8 cellular contexts compared by ENCODE assay signal in the genomic region with DNA sequence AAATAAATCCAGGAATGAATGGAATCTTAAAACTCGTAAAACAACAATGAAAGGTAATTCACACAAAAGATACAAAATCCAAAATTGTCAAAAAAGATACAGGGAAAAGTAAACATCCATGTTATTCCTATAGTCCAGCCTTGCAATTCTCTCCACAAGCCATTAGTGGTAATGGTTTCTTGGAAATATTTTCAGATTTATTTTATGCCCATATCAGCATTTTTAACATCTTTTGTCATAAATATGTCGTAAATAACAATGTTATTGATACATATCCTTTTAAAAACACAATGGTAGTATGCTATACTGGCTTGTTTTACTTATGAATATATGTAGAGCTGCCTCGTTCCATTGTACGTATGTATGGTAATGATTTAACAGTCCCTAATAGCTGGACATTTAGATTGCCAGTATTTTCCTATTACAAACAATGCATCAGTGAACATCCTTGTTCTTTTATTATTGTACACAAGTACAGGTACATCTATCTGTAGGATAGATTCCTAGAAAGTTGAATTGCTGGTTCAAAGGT. TPM values are rescaled to one million over a fixed set of nuclear protein-coding genes. Genes with fewer than 3 reads are reported as not detected.
A peak's percentile ranks its signal among the peaks of the same experiment; 100 is the strongest.
DNase-seq lines count a peak whose midpoint lies in the region; ATAC-seq, FAIRE-seq and TF ChIP-seq lines count a peak whose summit lies in the region.

No MANE protein-coding gene starts in this region.

- POLR2A ChIA-PET in GM12878 (lab: Charles Lee) = no interaction called here

- H3K79me2 ChIP-seq in GM12878 (ENCODE audit: control insufficient read depth, insufficient read depth, low read length) = no peaks in the 10 kb centered on the region

- ATAC-seq in heart left ventricle = no peak
- no peak for ATAC-seq in Right ventricle myocardium inferior
- ATAC-seq in GM12878 = no peak
- no peak for ATAC-seq in GM19455 (IDR thresholded peaks at IDR 0.05; ENCODE audit: unreplicated experiment)
- ATAC-seq in HG03439 (IDR thresholded peaks at IDR 0.05; ENCODE audit: unreplicated experiment) = no peak

- no TSS peak for BruUV-seq in GM12878 (replicated peaks; lab: Mats Ljungman, UMichigan)

- RAD21 ChIA-PET in GM12878 (lab: Charles Lee; ENCODE audit: unreplicated experiment) = interaction anchor here (0.6 to 2.7 kb wide), 4 partner anchors 99 to 256 kb away, joined by 3 to 10 read pairs (median 3); no protein-coding TSS in a partner anchor

- no peak for TF ChIP-seq POLR2A in heart left ventricle (IDR thresholded peaks at IDR 0.05)
- no peak for TF ChIP-seq POLR2A in GM12878 (IDR thresholded peaks at IDR 0.05; ENCODE audit: low read depth, low read length)
- TF ChIP-seq POLR2A in uterus (IDR thresholded peaks at IDR 0.05) = no peak

- TF ChIP-seq CTCF in heart left ventricle (IDR thresholded peaks at IDR 0.05) (no peak), GM12878 (IDR thresholded peaks at IDR 0.05 in 2 of 3, conservative IDR thresholded peaks at IDR 0.05 in 1 of 3; ENCODE audit: control insufficient read depth in 2 of 3, extremely low read depth in 1 of 3, insufficient read depth in 1 of 3, low read depth in 3 of 3, low read length in 3 of 3) (no peak), uterus (IDR thresholded peaks at IDR 0.05) (no peak)

- H3K9ac ChIP-seq in GM12878 (ENCODE audit: control insufficient read depth, insufficient read depth, low read length) = no peak overlapping the region

- H3K27me3 ChIP-seq in heart left ventricle = no peaks in the 10 kb centered on the region
- no peaks in the 10 kb centered on the region for H3K27me3 ChIP-seq in GM12878 (replicated peaks in 1 of 2; ENCODE audit: control insufficient read depth in 2 of 2, insufficient read depth in 2 of 2, low read length in 1 of 2)
- no peaks in the 10 kb centered on the region for H3K27me3 ChIP-seq in uterus

- SMC1A ChIA-PET in GM12878 (lab: Charles Lee; ENCODE audit: uncharacterized antibody, unreplicated experiment) = interaction anchor here (0.6 to 4.7 kb wide), 4 partner anchors 35 to 402 kb away, joined by 3 to 26 read pairs (median 3); no protein-coding TSS in a partner anchor

- peak overlapping the region; percentile 79 to 93 (median 86) for H3K4me3 ChIP-seq in heart left ventricle
- peak overlapping the region; percentile 84; the same call in 1 of the 2 replicates for H3K4me3 ChIP-seq in GM12878
- H3K4me3 ChIP-seq in mesodermal cell (ENCODE audit: extremely low read depth, insufficient read depth, low read length, poor library complexity, severe bottlenecking) = peak overlapping the region; percentile 73
- H3K4me3 ChIP-seq in uterus = peak overlapping the region; percentile 76 to 80

- in situ Hi-C loops in GM12878 (cut with MboI) = loop anchor here (10.0 to 25.0 kb wide), 2 partner anchors 411 to 544 kb away; partner anchors contain the start of gene FNBP1L

- no peak for TF ChIP-seq RAD21 in GM12878 (IDR thresholded peaks at IDR 0.05; ENCODE audit: insufficient read depth, low read depth, low read length)

- DNase-seq in heart left ventricle (no peak), Right ventricle myocardium inferior (ENCODE audit: missing footprints) (no peak), GM12878 (ENCODE audit: low read depth, low spot score) (no peak), uterus (no peak), retina (no peak)

- H3K4me2 ChIP-seq in GM12878 (ENCODE audit: control insufficient read depth, insufficient read depth) = peak overlapping the region; percentile 73; the same call in 1 of the 2 replicates

- TF ChIP-seq EP300 in GM12878 (IDR thresholded peaks at IDR 0.05; ENCODE audit: borderline replicate concordance in 1 of 2, control insufficient read depth in 1 of 2, low read depth in 2 of 2, low read length in 2 of 2) = no peak

- H3K9me3 ChIP-seq in heart left ventricle (peaks cover 0 to 4% (median 0%) of the 10 kb centered on the region in 12 donors), GM12878 (replicated peaks; ENCODE audit: control insufficient read depth, insufficient read depth, low read length) (no peaks in the 10 kb centered on the region; the same call in 1 of the 3 replicates), mesodermal cell (ENCODE audit: control insufficient read depth, low read length) (peaks cover 8% of the 10 kb centered on the region), uterus (no peaks in the 10 kb centered on the region)

- peak overlapping the region; percentile 72; the same call in 1 of the 2 replicates for H2AFZ ChIP-seq in GM12878 (ENCODE audit: control insufficient read depth, low read depth, low read length)

- intact Hi-C loops in heart left ventricle (cut with DNase I) = loop anchor here (5.0 to 10.0 kb wide), 11 partner anchors 59 to 546 kb away; partner anchors contain the start of genes DR1 (in 1 of the 10), FNBP1L (in 1 of the 10) and GCLM (in 1 of the 10)
- intact Hi-C loops in Right ventricle myocardium inferior (cut with DNase I) = loop anchor here (5.0 kb wide), 1 partner anchor 501 kb away; the partner anchor contains the start of gene DR1
- intact Hi-C loops in GM12878 (cut with micrococcal nuclease; ENCODE audit: unreplicated experiment) = loop anchor here (5.0 kb wide), 1 partner anchor 501 kb away; the partner anchor contains the start of gene DR1
- intact Hi-C loops in uterus (cut with DNase I; ENCODE audit: low total_unique reads) = loop anchor here (5.0 to 10.0 kb wide), 2 partner anchors 224 to 401 kb away; partner anchors contain the start of gene FNBP1L

- FAIRE-seq in GM12878 (lab: Jason Lieb, UNC) = no peak

- no peaks in the 10 kb centered on the region for H4K20me1 ChIP-seq in GM12878 (ENCODE audit: control insufficient read depth, insufficient read depth)

- CTCF ChIA-PET in GM12878 (lab: Yijun Ruan, JAX) = interaction anchor here (0.7 to 5.0 kb wide), 7 partner anchors 34 to 768 kb away, joined by 3 to 28 read pairs (median 4); no protein-coding TSS in a partner anchor

- H3K36me3 ChIP-seq in heart left ventricle (no peaks in the 10 kb centered on the region), GM12878 (ENCODE audit: control insufficient read depth in 2 of 2, insufficient read depth in 2 of 2, low read length in 1 of 2) (no peaks in the 10 kb centered on the region), mesodermal cell (ENCODE audit: control insufficient read depth, insufficient read depth, low read length) (no peaks in the 10 kb centered on the region), uterus (no peaks in the 10 kb centered on the region)

- peaks cover 0 to 34% (median 22%) of the 10 kb centered on the region in 12 donors for H3K4me1 ChIP-seq in heart left ventricle
- H3K4me1 ChIP-seq in GM12878 (ENCODE audit: control insufficient read depth, insufficient read depth, low read length) = peaks cover 6% of the 10 kb centered on the region
- H3K4me1 ChIP-seq in mesodermal cell (ENCODE audit: control insufficient read depth, insufficient read depth, low read length, poor library complexity, severe bottlenecking) = peaks cover 10% of the 10 kb centered on the region
- H3K4me1 ChIP-seq in uterus = peaks cover 0 to 5% of the 10 kb centered on the region in 2 donors

- H3K27ac ChIP-seq in heart left ventricle (peak overlapping the region; percentile 78 to 99 (median 98)), GM12878 (ENCODE audit: control insufficient read depth, insufficient read depth) (no peak overlapping the region), mesodermal cell (ENCODE audit: low read depth, low read length, severe bottlenecking) (no peak overlapping the region), uterus (peak overlapping the region; percentile 97)

- 66 to 73% (median 69%) methylated on average over 4 of the region's 4 CpGs for WGBS in heart left ventricle, 4 donors
- 62% methylated on average over 4 of the region's 4 CpGs for WGBS in GM12878 (ENCODE audit: insufficient coverage, insufficient replicate concordance, low lambda C conversion rate, missing lambda C conversion rate)
- no CpG with 5 or more reads among the region's 4 CpGs for WGBS in mesodermal cell (ENCODE audit: insufficient coverage in 2 of 2), 2 experiments

TF ChIP-seq in GM12878, 131 proteins besides CTCF, POLR2A, EP300 and RAD21:
- TF ChIP-seq RELA (IDR thresholded peaks at IDR 0.05; ENCODE audit: borderline replicate concordance, partially characterized antibody) (no peak), SMC3 (IDR thresholded peaks at IDR 0.05; ENCODE audit: borderline replicate concordance, low read length) (no peak)

RNA-seq across cellular contexts. Expression of gene DNTTIP2, which starts 30.6 kb away (rescaled TPM):
- total RNA-seq in heart left ventricle (10 to 100 TPM; 17.7 to 47.6 (median 38.8) TPM), Right ventricle myocardium inferior (34.8 TPM), GM12878 (2014; rRNA removed) (38.3 and 39.7 TPM in 2 replicates), GM12878 (2014; rRNA removed; fragmentation: Illumina TruSeq; extraction: Trizol) (63.3 and 70.8 TPM in 2 replicates), GM12878 (2021) (61.9 and 65.6 TPM in 2 replicates), uterus (10 to 100 TPM; 13.8 to 63.4 (median 32.5) TPM)
- polyA plus RNA-seq in heart left ventricle (10 to 100 TPM; 47.7 to 55.8 TPM), GM12878 (2011; rRNA removed) (34.3 and 49.7 TPM in 2 replicates), GM12878 (2014; fragmentation: Illumina TruSeq; extraction: Trizol) (84.7 and 92.9 TPM in 2 replicates), GM12878 (2014; fragmentation: Nextera tagmentation; extraction: Ambion mirVana) (10 to 100 TPM; 79.0 to 82.8 TPM), GM12878 (2014; rRNA removed) (33.2 and 37.5 TPM in 2 replicates), GM12878 (2016; fragmentation: Nextera tagmentation; extraction: Ambion mirVana) (10 to 100 TPM; 96.2 to 99.2 TPM)
- 35.5 and 46.0 TPM in 2 replicates for total RNA-seq in GM12878 (2013; cell fraction: nucleolus; rRNA removed)
- 33.3 TPM for polyA plus RNA-seq in GM12878 (2011; ENCODE audit: low read depth)
- polyA plus RNA-seq in GM12878 (2011; cell fraction: cytosol; rRNA removed) = 3.2 and 4.0 TPM in 2 replicates
- 169 and 176 TPM in 2 replicates for polyA plus RNA-seq in GM12878 (2011; cell fraction: nucleus; rRNA removed)
- 39.5 and 45.3 TPM in 2 replicates for polyA plus RNA-seq in GM12878 (2012)
- polyA minus RNA-seq in GM12878 (2011; rRNA and poly(A)+ RNA removed) = 22.3 and 41.3 TPM in 2 replicates
- polyA minus RNA-seq in GM12878 (2011; cell fraction: cytosol; rRNA and poly(A)+ RNA removed) = 6.3 and 6.9 TPM in 2 replicates
- polyA minus RNA-seq in GM12878 (2011; cell fraction: nucleus; rRNA and poly(A)+ RNA removed) = 25.3 and 39.9 TPM in 2 replicates
- polyA plus RNA-seq in mesodermal cell (2013, experiment 1 of 2) = 41.9 TPM
- 57.3 TPM for polyA plus RNA-seq in mesodermal cell (2013, experiment 2 of 2)

Comparison
In these comparisons a context has a peak if more than half of its experiments do, and no peak if none do; other contexts are left out.
1. H3K27ac ChIP-seq: peak in heart left ventricle (12 of 12) and uterus (2 of 2); none in GM12878 (single experiment) and mesodermal cell (single experiment).
2. Peak in every context shown above with its lines, with median percentiles within 50 percentile points of each other: H3K4me3 ChIP-seq.